In the genomic region with DNA sequence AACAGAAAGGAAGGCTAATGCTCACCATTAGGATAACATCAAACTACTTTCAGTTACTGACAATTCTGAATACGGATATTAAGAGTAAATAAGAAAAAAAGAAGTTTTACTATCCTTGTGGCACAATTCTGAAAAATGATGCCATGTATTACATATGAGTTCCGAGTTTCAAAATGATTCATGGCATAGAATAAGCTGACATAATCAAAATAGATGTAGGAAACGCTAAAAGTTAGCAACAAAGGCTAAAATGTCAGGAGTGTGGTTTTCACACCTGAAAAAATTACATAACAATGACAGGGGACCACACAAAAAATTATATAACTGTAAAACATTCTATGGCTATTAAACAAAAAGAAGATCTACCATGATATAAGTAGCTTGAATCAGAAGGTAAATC, we compare ENCODE assay signal across 30 cellular contexts.
"Had no signal": no experiment of that assay in that cellular context is flagged by ENCODE, and none has a peak within 500 bp of the region (broad histone marks: within the 10 kb centered on the region; RNA-seq: fewer than 3 reads in every experiment).

No MANE protein-coding gene starts in this region.

- H3K9ac ChIP-seq: neural progenitor cell, parathyroid adenoma had no signal

- H3K4me1 Mint-ChIP-seq: naive thymus-derived CD4-positive, alpha-beta T cell; natural killer cell; nephron; neural progenitor cell; stimulated activated memory B cell treated with anti-CD40 and anti-IgM and Interleukin-4, amounts not matched to agents 10 μg/mL and 1 μg/mL and 100 μg/mL, for 72 hours had no signal

- DNase-seq: naive thymus-derived CD4-positive, alpha-beta T cell; natural killer cell; occipital lobe; ovary; posterior cingulate gyrus; psoas muscle; right cardiac atrium; spleen; stimulated activated CD4-positive, alpha-beta T cell treated with anti-CD3 and anti-CD28 coated beads, Interleukin-12 subunit alpha, Interleukin-12 subunit beta, amount 100 ng/mL, for 4 hours; stimulated activated CD4-positive, alpha-beta T cell treated with anti-CD3 and anti-CD28 coated beads, Interleukin-1b, Interleukin-23, amount 100 ng/mL, for 48 hours; stimulated activated CD4-positive, alpha-beta T cell treated with anti-CD3 and anti-CD28 coated beads, Interleukin-4, amount 100 ng/mL, for 1 hour; stimulated activated CD4-positive, alpha-beta T cell treated with anti-CD3 and anti-CD28 coated beads, Interleukin-4, amount 100 ng/mL, for 4 hours; stimulated activated CD8-positive, alpha-beta memory T cell treated with anti-CD3 and anti-CD28 coated beads, Interleukin-4, amount 100 ng/mL, for 48 hours; stimulated activated naive CD4-positive, alpha-beta T cell treated with Interleukin-2 at 50 U/mL for 16 hours; stomach; thyroid gland; trophoblast cell; upper lobe of right lung; uterus had no signal

- H3K4me2 ChIP-seq: neural progenitor cell, smooth muscle cell had no signal

- ATAC-seq: naive thymus-derived CD4-positive, alpha-beta T cell; natural killer cell; psoas muscle; right cardiac atrium; sciatic nerve; stimulated activated memory B cell treated with anti-CD40 and anti-IgM and Interleukin-4, amounts not matched to agents 10 μg/mL and 1 μg/mL and 100 μg/mL, for 72 hours; upper lobe of right lung had no signal

- H3K9me3 ChIP-seq: ovary, psoas muscle, stomach, thoracic aorta, thyroid gland, tibial nerve, upper lobe of right lung, uterus had no signal

- H3K27me3 Mint-ChIP-seq: naive thymus-derived CD4-positive, alpha-beta T cell; progenitor cell of endocrine pancreas; stimulated activated memory B cell treated with anti-CD40 and anti-IgM and Interleukin-4, amounts not matched to agents 10 μg/mL and 1 μg/mL and 100 μg/mL, for 72 hours; stimulated activated naive CD8-positive, alpha-beta T cell treated with anti-CD3 and anti-CD28 coated beads, Interleukin-15, Interleukin-2, amounts not matched to agents 100 ng/mL and 50 ng/mL, for 24 hours had no signal

- H3K79me2 ChIP-seq: parathyroid adenoma had no signal

- H3K4me3 ChIP-seq: neural progenitor cell, ovary, psoas muscle, skin epidermis, smooth muscle cell, spleen, stomach, thoracic aorta, thyroid gland, tibial nerve, upper lobe of right lung, uterus had no signal

- H3K9me3 Mint-ChIP-seq: nephron; stimulated activated memory B cell treated with anti-CD40 and anti-IgM and Interleukin-4, amounts not matched to agents 10 μg/mL and 1 μg/mL and 100 μg/mL, for 72 hours; stimulated activated naive CD8-positive, alpha-beta T cell treated with anti-CD3 and anti-CD28 coated beads, Interleukin-15, Interleukin-2, amounts not matched to agents 100 ng/mL and 50 ng/mL, for 24 hours had no signal

- H3K4me1 ChIP-seq: neural progenitor cell, parathyroid adenoma, psoas muscle, spleen, stomach, thyroid gland, tibial nerve, upper lobe of right lung, uterus had no signal

- H3K27ac ChIP-seq: neural progenitor cell, ovary, parathyroid adenoma, psoas muscle, skin epidermis, spleen, stomach, thoracic aorta, thyroid gland, tibial nerve, upper lobe of right lung, uterus had no signal

- H3K27ac Mint-ChIP-seq: naive thymus-derived CD4-positive, alpha-beta T cell; natural killer cell; nephron; neural progenitor cell; progenitor cell of endocrine pancreas; stimulated activated memory B cell treated with anti-CD40 and anti-IgM and Interleukin-4, amounts not matched to agents 10 μg/mL and 1 μg/mL and 100 μg/mL, for 72 hours; stimulated activated naive CD8-positive, alpha-beta T cell treated with anti-CD3 and anti-CD28 coated beads, Interleukin-15, Interleukin-2, amounts not matched to agents 100 ng/mL and 50 ng/mL, for 24 hours had no signal

- H2AFZ ChIP-seq: neural progenitor cell, parathyroid adenoma had no signal

- H3K4me3 Mint-ChIP-seq: naive thymus-derived CD4-positive, alpha-beta T cell; natural killer cell; nephron; neural progenitor cell; stimulated activated memory B cell treated with anti-CD40 and anti-IgM and Interleukin-4, amounts not matched to agents 10 μg/mL and 1 μg/mL and 100 μg/mL, for 72 hours; stimulated activated naive CD8-positive, alpha-beta T cell treated with anti-CD3 and anti-CD28 coated beads, Interleukin-15, Interleukin-2, amounts not matched to agents 100 ng/mL and 50 ng/mL, for 24 hours had no signal

- H3K27me3 ChIP-seq: neural progenitor cell, ovary, spleen, stomach, thyroid gland, tibial nerve, upper lobe of right lung, uterus had no signal

- H3K36me3 Mint-ChIP-seq: naive thymus-derived CD4-positive, alpha-beta T cell; natural killer cell; neural progenitor cell; stimulated activated memory B cell treated with anti-CD40 and anti-IgM and Interleukin-4, amounts not matched to agents 10 μg/mL and 1 μg/mL and 100 μg/mL, for 72 hours had no signal

- H3K36me3 ChIP-seq: neural progenitor cell, ovary, spleen, stomach, thoracic aorta, thyroid gland, tibial nerve, upper lobe of right lung, uterus had no signal
